ENCODE assay signal across 8 cellular contexts in genomic region chr9:133955821-133956411, GRCh38. TPM values are rescaled to one million over a fixed set of nuclear protein-coding genes. Genes with fewer than 3 reads are reported as not detected.
DNase-seq lines count a peak whose midpoint lies in the region; ATAC-seq and TF ChIP-seq lines count a peak whose summit lies in the region.

No MANE protein-coding gene starts in this region.

- ATAC-seq in GM19023 (IDR thresholded peaks at IDR 0.05; ENCODE audit: unreplicated experiment), result no peak

- POLR2A ChIA-PET in GM10248 (lab: Yijun Ruan, JAX), result interaction anchor here (0.6 to 1.5 kb wide), 3 partner anchors 10 to 467 kb away, joined by 3 to 7 read pairs (median 5); no protein-coding TSS in a partner anchor

- DNase-seq in GM10248 (ENCODE audit: extremely low spot score), result peak; percentile 76
- peak; percentile 57 for DNase-seq in NCI-H2171 (lab: John Stamatoyannopoulos, UW)
- DNase-seq in ascending aorta (ENCODE audit: low spot score in 2 of 2), result no peak
- no peak for DNase-seq in kidney epithelial cell (ENCODE audit: low read depth)
- no peak for DNase-seq in type B pancreatic cell (ENCODE audit: extremely low spot score, unreplicated experiment)
- no peak for DNase-seq in lower leg skin (ENCODE audit: low spot score in 2 of 2)
- DNase-seq in NCI-H748 treated with DMSO at 0.1 percent for 48 hours (lab: John Stamatoyannopoulos, UW), result no peak

- peaks cover 50% of the 10 kb centered on the region for H3K4me1 Mint-ChIP-seq in type B pancreatic cell (ENCODE audit: unreplicated experiment)

- peak overlapping the region; percentile 77 for H3K4me3 Mint-ChIP-seq in type B pancreatic cell

- peaks cover 10 to 13% of the 10 kb centered on the region in 2 donors for H3K4me1 ChIP-seq in ascending aorta

- CTCF ChIA-PET in GM10248 (lab: Yijun Ruan, JAX), result interaction anchor here (0.6 to 4.3 kb wide), 10 partner anchors 10 to 93 kb away, joined by 3 to 30 read pairs (median 4); no protein-coding TSS in a partner anchor

- H3K27me3 ChIP-seq in ascending aorta (no peaks in the 10 kb centered on the region), kidney epithelial cell (ENCODE audit: control insufficient read depth, insufficient read depth, low read length) (no peaks in the 10 kb centered on the region)

- H3K36me3 Mint-ChIP-seq in type B pancreatic cell, result no peaks in the 10 kb centered on the region

- H3K36me3 ChIP-seq in ascending aorta (no peaks in the 10 kb centered on the region), kidney epithelial cell (ENCODE audit: control insufficient read depth, insufficient read depth, low read length) (no peaks in the 10 kb centered on the region)

- H3K27me3 Mint-ChIP-seq in type B pancreatic cell, result no peaks in the 10 kb centered on the region

- TF ChIP-seq CTCF in GM10248 (IDR thresholded peaks at IDR 0.05; ENCODE audit: control extremely low read depth, extremely low read depth, low read depth, missing control alignments) (no peak), ascending aorta (IDR thresholded peaks at IDR 0.05) (no peak), kidney epithelial cell (IDR thresholded peaks at IDR 0.05; ENCODE audit: insufficient read depth, low read length, poor library complexity, severe bottlenecking) (peak; percentile 27), type B pancreatic cell (conservative IDR thresholded peaks at IDR 0.05) (peak; percentile 41), lower leg skin (IDR thresholded peaks at IDR 0.05) (no peak)

- no peaks in the 10 kb centered on the region for H3K9me3 Mint-ChIP-seq in type B pancreatic cell

- no peaks in the 10 kb centered on the region for H3K9me3 ChIP-seq in ascending aorta

- no peak for TF ChIP-seq POLR2A in lower leg skin (IDR thresholded peaks at IDR 0.05)

- 33 to 53% methylated on average over 7 to 15 of the region's 15 CpGs for WGBS in lower leg skin, 2 donors

- intact Hi-C loops in ascending aorta (cut with DNase I) (no loop called here), lower leg skin (cut with DNase I; ENCODE audit: low total_unique reads) (no loop called here)

- H3K27ac ChIP-seq in ascending aorta, result peak overlapping the region; percentile 8 to 19

- peak overlapping the region; percentile 4 for H3K4me3 ChIP-seq in ascending aorta
- H3K4me3 ChIP-seq in kidney epithelial cell (ENCODE audit: low read depth, low read length), result no peak overlapping the region
- H3K4me3 ChIP-seq in lower leg skin (ENCODE audit: low read depth, poor library complexity, severe bottlenecking), result no peak overlapping the region

- peak overlapping the region; percentile 93 for H3K27ac Mint-ChIP-seq in type B pancreatic cell

RNA-seq across cellular contexts. Expression of gene VAV2, which starts 36.2 kb away (rescaled TPM):
- total RNA-seq in ascending aorta (12.7 TPM), kidney epithelial cell (37.8 and 48.3 TPM in 2 replicates), type B pancreatic cell (ENCODE audit: low replicate concordance) (39.4 and 54.3 TPM in 2 replicates), lower leg skin (1 to 10 TPM; 6.8 to 9.1 (median 7.5) TPM)

Comparison
In these comparisons a context has a peak if more than half of its experiments do, and no peak if none do; other contexts are left out.
1. DNase-seq: peak in GM10248 (single experiment) and NCI-H2171 (single experiment); none in ascending aorta (0 of 2), kidney epithelial cell (single experiment), type B pancreatic cell (single experiment), lower leg skin (0 of 2) and NCI-H748 treated with DMSO at 0.1 percent for 48 hours (single experiment).
2. CTCF ChIP-seq: peak in kidney epithelial cell (single experiment) and type B pancreatic cell (single experiment); none in GM10248 (single experiment), ascending aorta (0 of 3) and lower leg skin (0 of 3).
3. H3K4me3 ChIP-seq: peak in ascending aorta (2 of 2); none in kidney epithelial cell (single experiment) and lower leg skin (single experiment).